ENCODE assay signal across 8 cellular contexts in the genomic region with DNA sequence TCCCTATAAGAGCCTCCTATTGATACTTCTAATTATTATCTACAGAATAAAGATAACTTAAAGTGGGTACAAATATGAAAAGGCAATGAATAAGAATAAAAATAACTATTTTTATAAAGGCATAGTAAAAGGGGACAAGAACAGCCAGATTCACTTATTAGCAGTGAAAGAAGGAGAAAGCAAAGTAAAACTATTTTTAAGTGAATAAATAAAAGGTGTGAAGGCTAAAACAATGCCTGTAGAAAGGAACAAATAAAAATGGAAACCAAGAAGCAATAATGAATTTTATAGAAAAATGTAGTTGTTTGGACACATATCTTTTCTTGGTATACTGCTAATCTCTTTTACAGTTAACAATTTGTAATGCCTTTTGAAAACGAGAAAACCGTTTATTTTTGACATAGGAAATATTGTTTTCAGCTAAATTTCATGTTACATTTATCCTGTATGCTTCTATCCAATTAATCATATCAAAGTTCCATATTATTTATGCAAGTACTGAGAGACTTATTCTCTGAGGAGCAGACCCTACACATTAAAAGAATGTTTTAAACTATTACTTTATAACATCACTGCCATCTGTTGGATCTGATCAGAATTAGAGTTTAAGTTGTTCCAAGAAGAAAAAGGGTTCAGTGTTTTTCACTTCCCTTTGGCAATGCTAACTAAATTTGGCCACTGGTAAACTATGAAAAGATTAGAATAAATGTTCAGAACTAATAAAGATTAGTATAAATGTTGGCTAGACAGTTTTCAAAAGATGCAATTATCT. TPM values are rescaled to one million over a fixed set of nuclear protein-coding genes. Genes with fewer than 3 reads are reported as not detected.
A peak's percentile ranks its signal among the peaks of the same experiment; 100 is the strongest.
DNase-seq lines count a peak whose midpoint lies in the region; ATAC-seq, FAIRE-seq and TF ChIP-seq lines count a peak whose summit lies in the region.

No MANE protein-coding gene starts in this region.

- ATAC-seq in CD8-positive, alpha-beta T cell = no peak
- ATAC-seq in GM21423 (IDR thresholded peaks at IDR 0.05; ENCODE audit: unreplicated experiment) = peak; percentile 70

- no peaks in the 10 kb centered on the region for H3K27me3 Mint-ChIP-seq in CD8-positive, alpha-beta T cell (ENCODE audit: low read depth)

- no peak overlapping the region for H3K27ac Mint-ChIP-seq in CD8-positive, alpha-beta T cell

- peak; percentile 46 for TF ChIP-seq CTCF in CD8-positive, alpha-beta T cell (IDR thresholded peaks at IDR 0.05)
- TF ChIP-seq CTCF in bronchial epithelial cell (IDR thresholded peaks at IDR 0.05; ENCODE audit: insufficient read depth, low read length, severe bottlenecking) = no peak

- H3K27me3 ChIP-seq in CD8-positive, alpha-beta T cell (ENCODE audit: insufficient read depth, low read length) = no peaks in the 10 kb centered on the region
- no peaks in the 10 kb centered on the region for H3K27me3 ChIP-seq in bronchial epithelial cell (ENCODE audit: control insufficient read depth, insufficient read depth, low read length)

- no peak overlapping the region for H3K4me3 Mint-ChIP-seq in CD8-positive, alpha-beta T cell

- no peak overlapping the region for H3K27ac ChIP-seq in CD8-positive, alpha-beta T cell (ENCODE audit: low read depth, low read length)

- no peak for DNase-seq in CD8-positive, alpha-beta T cell
- DNase-seq in NCI-H1694 (lab: John Stamatoyannopoulos, UW) (peak; percentile 16), bronchial epithelial cell (ENCODE audit: low read depth) (peak; percentile 29), myocyte (ENCODE audit: low read depth) (peak; percentile 54), AG20443 (ENCODE audit: low spot score) (no peak), head of caudate nucleus (no peak), T-helper 9 cell (no peak)

- intact Hi-C loops in CD8-positive, alpha-beta T cell (cut with DNase I, micrococcal nuclease) = loop anchor here (1.0 to 10.0 kb wide), 6 partner anchors 275 to 732 kb away; a partner anchor contains a TSS
- intact Hi-C loops in head of caudate nucleus (cut with DNase I) = loop anchor here (5.0 to 10.0 kb wide), 2 partner anchors 665 to 732 kb away; a partner anchor contains a TSS

- CTCF ChIA-PET in CD8-positive, alpha-beta T cell (lab: Charles Lee) = interaction anchor here (1.0 to 7.0 kb wide), 10 partner anchors 11 to 995 kb away, joined by 3 to 95 read pairs (median 21); a partner anchor contains a TSS

- H3K4me3 ChIP-seq in CD8-positive, alpha-beta T cell (ENCODE audit: low read depth, low read length) = no peak overlapping the region
- no peak overlapping the region for H3K4me3 ChIP-seq in bronchial epithelial cell (ENCODE audit: low read depth, low read length)

- peaks cover 13% of the 10 kb centered on the region for H3K4me1 Mint-ChIP-seq in CD8-positive, alpha-beta T cell (ENCODE audit: low read depth)

- no peak for FAIRE-seq in bronchial epithelial cell (lab: Jason Lieb, UNC)

- peaks cover 4% of the 10 kb centered on the region for H3K4me1 ChIP-seq in CD8-positive, alpha-beta T cell (ENCODE audit: insufficient read depth, low read length)

- H3K36me3 ChIP-seq in CD8-positive, alpha-beta T cell (ENCODE audit: insufficient read depth, low read length) = no peaks in the 10 kb centered on the region
- H3K36me3 ChIP-seq in bronchial epithelial cell (ENCODE audit: control insufficient read depth, insufficient read depth, low read length) = no peaks in the 10 kb centered on the region

- no peaks in the 10 kb centered on the region for H3K36me3 Mint-ChIP-seq in CD8-positive, alpha-beta T cell

- no peaks in the 10 kb centered on the region for H3K9me3 ChIP-seq in CD8-positive, alpha-beta T cell (ENCODE audit: low read length)

- H3K9me3 Mint-ChIP-seq in CD8-positive, alpha-beta T cell = no peaks in the 10 kb centered on the region

- POLR2A ChIA-PET in CD8-positive, alpha-beta T cell (lab: Charles Lee) = interaction anchor here (1.9 kb wide), 1 partner anchor 758 kb away, joined by 7 read pairs; no protein-coding TSS in a partner anchor

RNA-seq across cellular contexts. Expression of a gene that starts 59.1 kb away (rescaled TPM):
- not detected for total RNA-seq in CD8-positive, alpha-beta T cell
- total RNA-seq in bronchial epithelial cell = under 0.01 TPM in 1 of 2 replicates, not detected in the other
- total RNA-seq in myocyte = not detected in 2 replicates
- not detected for polyA plus RNA-seq in myocyte (2012)

Comparison
In these comparisons a context has a peak if more than half of its experiments do, and no peak if none do; other contexts are left out.
1. DNase-seq: peak in NCI-H1694 (single experiment), bronchial epithelial cell (single experiment) and myocyte (single experiment); none in CD8-positive, alpha-beta T cell (0 of 7), AG20443 (single experiment), head of caudate nucleus (0 of 42) and T-helper 9 cell (single experiment).